37 cellular contexts compared by ENCODE assay signal in genomic region chr6:81791756-81792155, GRCh38.
"Had no signal": no experiment of that assay in that cellular context is flagged by ENCODE, and none has a peak within 500 bp of the region (broad histone marks: within the 10 kb centered on the region; RNA-seq: fewer than 3 reads in every experiment).

No MANE protein-coding gene starts in this region.

- H3K27ac ChIP-seq: adrenal gland, body of pancreas, brain microvascular endothelial cell, breast epithelium, VCaP had no signal

- H3K4me1 Mint-ChIP-seq: activated CD4-positive, alpha-beta T cell treated with anti-CD3 and anti-CD28 coated beads, Interleukin-2, amount 10 ng/mL, durations not matched to agents 24 days and 14 days; activated naive CD8-positive, alpha-beta T cell treated with anti-CD3 and anti-CD28 coated beads for 36 hours had no signal

- ATAC-seq: activated CD8-positive, alpha-beta T cell treated with anti-CD3 and anti-CD28 coated beads for 36 hours; activated T-cell treated with anti-CD3 and anti-CD28 coated beads, Interleukin-2, amount 50 U/mL, for 4 hours; activated T-cell treated with anti-CD3 and anti-CD28 coated beads, Interleukin-2, amount 50 U/mL, for 72 hours; body of pancreas had no signal

- H3K36me3 ChIP-seq: adrenal gland, brain microvascular endothelial cell, breast epithelium had no signal

- H3K27ac Mint-ChIP-seq: activated B cell treated with CpG ODN at 0.5 μM for 24 hours; activated CD4-positive, alpha-beta memory T cell treated with anti-CD3 and anti-CD28 coated beads for 36 hours; activated CD4-positive, alpha-beta T cell treated with anti-CD3 and anti-CD28 coated beads, Interleukin-2, amount 10 ng/mL, durations not matched to agents 24 days and 14 days; activated CD8-positive, alpha-beta T cell treated with anti-CD3 and anti-CD28 coated beads for 36 hours; activated naive CD4-positive, alpha-beta T cell treated with anti-CD3 and anti-CD28 coated beads for 36 hours; activated naive CD4-positive, alpha-beta T cell treated with anti-CD3 and anti-CD28 coated beads, Interleukin-2, amount 50 U/mL, for 72 hours; activated naive CD8-positive, alpha-beta T cell treated with anti-CD3 and anti-CD28 coated beads for 36 hours; activated T-cell treated with anti-CD3 and anti-CD28 coated beads, Interleukin-2, amount 50 U/mL, for 72 hours; activated T-helper 1 cell treated with anti-CD3 and anti-CD28 coated beads, Interleukin-12 subunit alpha, Interleukin-12 subunit beta, Interleukin-2, Interleukin-4 antibody, amounts not matched to agents 30 ng/mL and 10 ng/mL and 1 ng/mL, durations not matched to agents 14 hours and 24 hours and 36 hours; activated T-helper 2 cell treated with anti-CD3 and anti-CD28 coated beads, Interferon-gamma antibody, Interleukin-2, Interleukin-4, amounts not matched to agents 10 μg/mL and 5 μg/mL and 100 μg/mL, durations not matched to agents 14 hours and 24 hours and 36 hours; T-helper 1 cell treated with Interleukin-12 subunit alpha and Interleukin-12 subunit beta and Interleukin-4 antibody, amounts not matched to agents 30 μg/mL and 1 μg/mL, for 36 hours; T-helper 2 cell treated with Interferon-gamma antibody and Interleukin-4, amounts not matched to agents 5 μg/mL and 100 μg/mL, for 36 hours had no signal

- FAIRE-seq: astrocyte, TTC549 had no signal

- H3K9me3 ChIP-seq: adrenal gland, body of pancreas, breast epithelium had no signal

- H3K4me3 ChIP-seq: adrenal gland, body of pancreas, breast epithelium had no signal

- H3K4me3 Mint-ChIP-seq: activated B cell treated with CpG ODN at 0.5 μM for 24 hours; activated CD4-positive, alpha-beta memory T cell treated with anti-CD3 and anti-CD28 coated beads for 36 hours; activated CD4-positive, alpha-beta T cell treated with anti-CD3 and anti-CD28 coated beads, Interleukin-2, amount 10 ng/mL, durations not matched to agents 24 days and 14 days; activated CD8-positive, alpha-beta T cell treated with anti-CD3 and anti-CD28 coated beads for 36 hours; activated naive CD4-positive, alpha-beta T cell treated with anti-CD3 and anti-CD28 coated beads for 36 hours; activated naive CD8-positive, alpha-beta T cell treated with anti-CD3 and anti-CD28 coated beads for 36 hours; activated T-cell treated with anti-CD3 and anti-CD28 coated beads, Interleukin-2, amount 50 U/mL, for 4 hours; activated T-cell treated with anti-CD3 and anti-CD28 coated beads, Interleukin-2, amount 50 U/mL, for 72 hours; activated T-helper 1 cell treated with anti-CD3 and anti-CD28 coated beads, Interleukin-12 subunit alpha, Interleukin-12 subunit beta, Interleukin-2, Interleukin-4 antibody, amounts not matched to agents 30 ng/mL and 10 ng/mL and 1 ng/mL, durations not matched to agents 14 hours and 24 hours and 36 hours; T-helper 1 cell treated with Interleukin-12 subunit alpha and Interleukin-12 subunit beta and Interleukin-4 antibody, amounts not matched to agents 30 μg/mL and 1 μg/mL, for 36 hours; T-helper 2 cell treated with Interferon-gamma antibody and Interleukin-4, amounts not matched to agents 5 μg/mL and 100 μg/mL, for 36 hours had no signal

- H3K36me3 Mint-ChIP-seq: activated CD4-positive, alpha-beta memory T cell treated with anti-CD3 and anti-CD28 coated beads for 36 hours; activated naive CD4-positive, alpha-beta T cell treated with anti-CD3 and anti-CD28 coated beads, Interleukin-2, amount 50 U/mL, for 72 hours; activated naive CD8-positive, alpha-beta T cell treated with anti-CD3 and anti-CD28 coated beads for 36 hours had no signal

- DNase-seq: activated B cell treated with CpG ODN at 0.5 μM for 24 hours; activated CD4-positive, alpha-beta memory T cell treated with anti-CD3 and anti-CD28 coated beads for 36 hours; activated CD4-positive, alpha-beta T cell treated with anti-CD3 and anti-CD28 coated beads for 4 hours; activated CD4-positive, alpha-beta T cell treated with anti-CD3 and anti-CD28 coated beads, Interleukin-2, amount 10 ng/mL, durations not matched to agents 24 days and 14 days; activated CD4-positive, alpha-beta T cell treated with anti-CD3 and anti-CD28 coated beads, Interleukin-2, amount 50 U/mL, for 1 hour; activated CD4-positive, alpha-beta T cell treated with anti-CD3 and anti-CD28 coated beads, Interleukin-2, amount 50 U/mL, for 4 hours; activated CD4-positive, CD25-positive, alpha-beta regulatory T cell treated with anti-CD3 and anti-CD28 coated beads, Interleukin-2, amount 50 U/mL, for 72 hours; activated CD8-positive, alpha-beta memory T cell treated with anti-CD3 and anti-CD28 coated beads, Interleukin-2, amount 50 U/mL, for 4 hours; activated CD8-positive, alpha-beta T cell treated with anti-CD3 and anti-CD28 coated beads for 36 hours; activated effector memory CD4-positive, alpha-beta T cell treated with anti-CD3 and anti-CD28 coated beads, Interleukin-2, amount 50 U/mL, for 16 hours; activated gamma-delta T cell treated with Interleukin-2 at 50 U/mL for 16 hours; activated naive CD4-positive, alpha-beta T cell; activated naive CD4-positive, alpha-beta T cell treated with anti-CD3 and anti-CD28 coated beads for 36 hours; activated naive CD4-positive, alpha-beta T cell treated with anti-CD3 and anti-CD28 coated beads, Interleukin-2, amount 50 U/mL, for 16 hours; activated naive CD8-positive, alpha-beta T cell treated with anti-CD3 and anti-CD28 coated beads for 36 hours; activated T-cell treated with anti-CD3 and anti-CD28 coated beads for 4 hours; activated T-cell treated with anti-CD3 and anti-CD28 coated beads, Interleukin-2, amount 50 U/mL, for 1 hour; activated T-cell treated with anti-CD3 and anti-CD28 coated beads, Interleukin-2, amount 50 U/mL, for 4 hours; activated T-cell treated with anti-CD3 and anti-CD28 coated beads, Interleukin-2, amount 50 U/mL, for 72 hours; adrenal gland; amniotic stem cell; aorta; body of pancreas; brain microvascular endothelial cell; central memory CD4-positive, alpha-beta T cell; T-helper 1 cell; T-helper 2 cell; T-helper 9 cell had no signal

- H3K4me1 ChIP-seq: breast epithelium had no signal

- H3K27me3 Mint-ChIP-seq: activated B cell treated with CpG ODN at 0.5 μM for 24 hours; activated CD4-positive, alpha-beta T cell treated with anti-CD3 and anti-CD28 coated beads, Interleukin-2, amount 10 ng/mL, durations not matched to agents 24 days and 14 days had no signal

- H3K9me3 Mint-ChIP-seq: activated B cell treated with CpG ODN at 0.5 μM for 24 hours; activated CD4-positive, alpha-beta memory T cell treated with anti-CD3 and anti-CD28 coated beads for 36 hours; activated CD4-positive, alpha-beta T cell treated with anti-CD3 and anti-CD28 coated beads, Interleukin-2, amount 10 ng/mL, durations not matched to agents 24 days and 14 days; activated CD8-positive, alpha-beta T cell treated with anti-CD3 and anti-CD28 coated beads for 36 hours; activated naive CD4-positive, alpha-beta T cell treated with anti-CD3 and anti-CD28 coated beads for 36 hours; activated naive CD4-positive, alpha-beta T cell treated with anti-CD3 and anti-CD28 coated beads, Interleukin-2, amount 50 U/mL, for 72 hours; activated T-cell treated with anti-CD3 and anti-CD28 coated beads, Interleukin-2, amount 50 U/mL, for 72 hours; activated T-helper 1 cell treated with anti-CD3 and anti-CD28 coated beads, Interleukin-12 subunit alpha, Interleukin-12 subunit beta, Interleukin-2, Interleukin-4 antibody, amounts not matched to agents 30 ng/mL and 10 ng/mL and 1 ng/mL, durations not matched to agents 14 hours and 24 hours and 36 hours; activated T-helper 2 cell treated with anti-CD3 and anti-CD28 coated beads, Interferon-gamma antibody, Interleukin-2, Interleukin-4, amounts not matched to agents 10 μg/mL and 5 μg/mL and 100 μg/mL, durations not matched to agents 14 hours and 24 hours and 36 hours; T-helper 1 cell treated with Interleukin-12 subunit alpha and Interleukin-12 subunit beta and Interleukin-4 antibody, amounts not matched to agents 30 μg/mL and 1 μg/mL, for 36 hours; T-helper 2 cell treated with Interferon-gamma antibody and Interleukin-4, amounts not matched to agents 5 μg/mL and 100 μg/mL, for 36 hours had no signal

- H3K27me3 ChIP-seq: adrenal gland, body of pancreas, brain microvascular endothelial cell, breast epithelium had no signal
